ENCODE assay signal across 9 cellular contexts in the genomic region with DNA sequence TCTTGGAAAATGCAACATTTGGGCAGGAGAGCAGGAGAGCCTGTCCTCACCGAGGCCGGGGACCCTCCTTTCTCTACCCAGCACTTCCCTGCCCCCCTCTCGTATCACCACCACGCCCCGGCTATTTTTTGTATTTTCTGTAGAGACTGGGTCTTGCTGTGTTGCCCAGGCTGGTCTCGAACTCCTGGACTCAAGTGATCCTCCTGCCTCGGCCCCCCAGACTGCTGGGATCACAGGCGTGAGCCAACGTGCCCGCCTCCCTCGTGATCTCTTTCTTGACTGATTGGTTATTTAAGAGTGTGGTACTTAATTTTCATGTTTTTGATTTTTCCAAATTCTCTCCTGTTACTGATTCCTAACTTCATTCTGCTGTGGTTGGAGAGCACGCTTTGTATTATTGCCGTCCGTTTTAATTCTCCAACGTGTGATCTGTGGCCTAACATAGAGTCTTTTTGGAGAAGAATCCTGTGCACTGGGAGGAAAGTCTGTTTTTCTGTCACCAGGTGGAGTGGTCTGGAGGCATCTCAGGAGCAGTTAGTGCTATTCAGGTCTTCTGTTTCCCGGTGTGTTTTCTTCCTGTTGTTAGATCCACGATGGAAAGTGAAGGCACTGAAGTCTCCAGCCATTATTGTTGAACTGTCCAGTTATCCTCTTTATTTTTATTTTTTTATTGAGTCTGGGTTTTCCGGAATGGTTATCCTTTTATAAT. TPM values are rescaled to one million over a fixed set of nuclear protein-coding genes. Genes with fewer than 3 reads are reported as not detected.
DNase-seq lines count a peak whose midpoint lies in the region; ATAC-seq, FAIRE-seq and TF ChIP-seq lines count a peak whose summit lies in the region.
"Had no signal": no experiment of that assay in that cellular context is flagged by ENCODE, and none has a peak within 500 bp of the region (broad histone marks: within the 10 kb centered on the region; RNA-seq: fewer than 3 reads in every experiment).

No MANE protein-coding gene starts in this region.

- intact Hi-C loops in heart left ventricle (cut with DNase I) (no loop called here), left cardiac atrium (cut with DNase I) (no loop called here), HepG2 (cut with micrococcal nuclease; ENCODE audit: unreplicated experiment) (no loop called here), vagina (cut with DNase I) (no loop called here)

- no peak overlapping the region for H3K9ac ChIP-seq in HepG2 (ENCODE audit: insufficient read depth, low read depth, low read length)

- TF ChIP-seq POLR2A in heart left ventricle (IDR thresholded peaks at IDR 0.05), result no peak
- TF ChIP-seq POLR2A in HepG2 (IDR thresholded peaks at IDR 0.05; ENCODE audit: insufficient read depth in 1 of 2, low read depth in 2 of 2, low read length in 2 of 2), result no peak
- TF ChIP-seq POLR2A in vagina (IDR thresholded peaks at IDR 0.05), result no peak

- H3K4me3 ChIP-seq in heart left ventricle, result peak overlapping the region in 7 of 12 donors; percentile 41 to 54 (median 50)
- no peak overlapping the region for H3K4me3 ChIP-seq in HepG2 (replicated peaks in 1 of 3; ENCODE audit: insufficient read depth in 1 of 3, low read depth in 2 of 3, low read length in 3 of 3)
- H3K4me3 ChIP-seq in vagina, result peak overlapping the region; percentile 35 to 40

- no TSS peak for BruUV-seq in HepG2 (replicated peaks; lab: Mats Ljungman, UMichigan)

- no peak for TF ChIP-seq CTCF in heart left ventricle (IDR thresholded peaks at IDR 0.05)
- TF ChIP-seq CTCF in HepG2 (CRISPR knock-in tag; IDR thresholded peaks at IDR 0.05), result no peak
- no peak for TF ChIP-seq CTCF in vagina (IDR thresholded peaks at IDR 0.05)

- no peaks in the 10 kb centered on the region for H4K20me1 ChIP-seq in HepG2 (ENCODE audit: insufficient read depth, low read length)

- H3K27me3 ChIP-seq in heart left ventricle, result peaks cover 0 to 21% (median 6%) of the 10 kb centered on the region in 9 donors
- H3K27me3 ChIP-seq in HepG2 (ENCODE audit: control insufficient read depth in 1 of 2, insufficient read depth in 2 of 2, low read length in 2 of 2), result no peaks in the 10 kb centered on the region
- no peaks in the 10 kb centered on the region for H3K27me3 ChIP-seq in vagina

- H3K27ac ChIP-seq in heart left ventricle (no peak overlapping the region), HepG2 (ENCODE audit: extremely low read length, insufficient read depth, low read length) (no peak overlapping the region), vagina (no peak overlapping the region)

- peaks cover 10% of the 10 kb centered on the region for H3K79me2 ChIP-seq in HepG2 (ENCODE audit: insufficient read depth, low read length)

- peaks cover 24% of the 10 kb centered on the region for H3K27me3 Mint-ChIP-seq in activated naive CD8-positive, alpha-beta T cell treated with anti-CD3 and anti-CD28 coated beads for 36 hours

- POLR2A ChIA-PET in HepG2 (lab: Yijun Ruan, JAX), result no interaction called here

- H3K36me3 ChIP-seq in heart left ventricle (no peaks in the 10 kb centered on the region), HepG2 (replicated peaks in 1 of 2; ENCODE audit: control insufficient read depth in 1 of 2, insufficient read depth in 2 of 2, low read length in 2 of 2) (no peaks in the 10 kb centered on the region), vagina (no peaks in the 10 kb centered on the region)

- H3K9me3 ChIP-seq in heart left ventricle (peaks cover 0 to 6% (median 0%) of the 10 kb centered on the region in 12 donors), HepG2 (ENCODE audit: low read length) (no peaks in the 10 kb centered on the region), vagina (no peaks in the 10 kb centered on the region)

- TF ChIP-seq EP300 in HepG2 (IDR thresholded peaks at IDR 0.05; ENCODE audit: low read depth in 2 of 2, low read length in 2 of 2) (no peak), HepG2 (CRISPR knock-in tag; IDR thresholded peaks at IDR 0.05; ENCODE audit: borderline replicate concordance) (no peak)

- in situ Hi-C loops in HepG2 (cut with HindIII; ENCODE audit: extremely low pct_ligation_motif_present, low pct_unique_long_range_greater_than_20kb), result no loop called here

- H3K4me2 ChIP-seq in HepG2 (ENCODE audit: low read depth, low read length), result no peak overlapping the region

- peaks cover 0 to 15% (median 11%) of the 10 kb centered on the region in 12 donors for H3K4me1 ChIP-seq in heart left ventricle
- H3K4me1 ChIP-seq in HepG2 (ENCODE audit: insufficient read depth, low read length), result peaks cover 25% of the 10 kb centered on the region
- peaks cover 16% of the 10 kb centered on the region for H3K4me1 ChIP-seq in vagina

- FAIRE-seq in HepG2 (lab: Jason Lieb, UNC), result no peak

- no peaks in the 10 kb centered on the region for H3K36me3 Mint-ChIP-seq in activated naive CD8-positive, alpha-beta T cell treated with anti-CD3 and anti-CD28 coated beads for 36 hours

- DNase-seq in heart left ventricle (no peak), left cardiac atrium (no peak), HepG2 (ENCODE audit: low spot score) (no peak), vagina (ENCODE audit: extremely low spot score in 2 of 2) (no peak), NCI-H1048 (lab: John Stamatoyannopoulos, UW) (no peak), NCI-H2196 (lab: John Stamatoyannopoulos, UW; ENCODE audit: unreplicated experiment) (no peak)
- no peak for DNase-seq in activated naive CD8-positive, alpha-beta T cell treated with anti-CD3 and anti-CD28 coated beads for 36 hours
- DNase-seq: NCI-H2029 treated with DMSO at 0.1 percent for 48 hours had no signal

- CTCF ChIA-PET in HepG2 (lab: Yijun Ruan, JAX; ENCODE audit: low intra/inter-chr PET ratio, low total read pairs), result no interaction called here

- H3K4me1 Mint-ChIP-seq in activated naive CD8-positive, alpha-beta T cell treated with anti-CD3 and anti-CD28 coated beads for 36 hours, result peaks cover 18% of the 10 kb centered on the region

- no peak for TF ChIP-seq RAD21 in HepG2 (CRISPR knock-in tag; IDR thresholded peaks at IDR 0.05)

- 75 to 79% (median 76%) methylated on average over 18 of the region's 18 CpGs for WGBS in heart left ventricle, 4 donors
- WGBS in HepG2 (ENCODE audit: low lambda C conversion rate), result 88% methylated on average over 18 of the region's 18 CpGs

- H3K27ac Mint-ChIP-seq in activated naive CD8-positive, alpha-beta T cell treated with anti-CD3 and anti-CD28 coated beads for 36 hours, result peak overlapping the region; percentile 26

- H3K9me3 Mint-ChIP-seq in activated naive CD8-positive, alpha-beta T cell treated with anti-CD3 and anti-CD28 coated beads for 36 hours, result no peaks in the 10 kb centered on the region

- peak overlapping the region; percentile 23 for H3K4me3 Mint-ChIP-seq in activated naive CD8-positive, alpha-beta T cell treated with anti-CD3 and anti-CD28 coated beads for 36 hours

- H2AFZ ChIP-seq in HepG2 (ENCODE audit: low read length), result no peak overlapping the region

- ATAC-seq in heart left ventricle (no peak), left cardiac atrium (no peak), HepG2 (no peak), HG02588 (IDR thresholded peaks at IDR 0.05; ENCODE audit: unreplicated experiment) (no peak)

RNA-seq across cellular contexts. Expression of a gene that starts 40.4 kb away (rescaled TPM):
- total RNA-seq in heart left ventricle, result 10 to 100 TPM in 4 of 9 donors, 1 to 10 TPM in 5; 6.9 to 14.6 (median 9.9) TPM
- 1 to 10 TPM; 1.6 to 5.4 TPM for polyA plus RNA-seq in heart left ventricle
- total RNA-seq in left cardiac atrium, result 1 to 10 TPM; 7.5 to 9.8 TPM
- 1 to 10 TPM; 8.9 to 9.6 TPM for total RNA-seq in activated naive CD8-positive, alpha-beta T cell treated with anti-CD3 and anti-CD28 coated beads for 36 hours
- total RNA-seq in HepG2 (2016; rRNA removed; fragmentation: Illumina TruSeq; extraction: Trizol), result 7.2 and 9.3 TPM in 2 replicates
- 1.7 and 2.6 TPM in 2 replicates for total RNA-seq in HepG2 (2016; cell fraction: cytosol; rRNA removed; fragmentation: Illumina TruSeq; extraction: Trizol; ENCODE audit: low read depth)
- 6.1 and 8.3 TPM in 2 replicates for total RNA-seq in HepG2 (2016; cell fraction: insoluble cytoplasmic fraction; rRNA removed; fragmentation: Illumina TruSeq; extraction: Trizol)
- 2.7 and 3.9 TPM in 2 replicates for total RNA-seq in HepG2 (2016; cell fraction: membrane; rRNA removed; fragmentation: Illumina TruSeq; extraction: Trizol)
- 8.7 and 10.5 TPM in 2 replicates for total RNA-seq in HepG2 (2016; cell fraction: nucleus; rRNA removed; fragmentation: Illumina TruSeq; extraction: Trizol)
- 3.8 and 6.1 TPM in 2 replicates for polyA plus RNA-seq in HepG2 (2011; rRNA removed)
- 1.8 and 2.1 TPM in 2 replicates for polyA plus RNA-seq in HepG2 (2011; cell fraction: cytosol; rRNA removed)
- 6.6 and 11.3 TPM in 2 replicates for polyA plus RNA-seq in HepG2 (2011; cell fraction: nucleus; rRNA removed)
- polyA plus RNA-seq in HepG2 (2012), result 2.4 and 3.0 TPM in 2 replicates
- polyA plus RNA-seq in HepG2 (2016; cell fraction: cytosol; fragmentation: Illumina TruSeq; extraction: Trizol; ENCODE audit: low read depth), result 0.79 and 0.83 TPM in 2 replicates
- polyA plus RNA-seq in HepG2 (2016; cell fraction: insoluble cytoplasmic fraction; fragmentation: Illumina TruSeq; extraction: Trizol; ENCODE audit: low read depth), result 4.6 and 6.1 TPM in 2 replicates
- polyA plus RNA-seq in HepG2 (2016; cell fraction: membrane; fragmentation: Illumina TruSeq; extraction: Trizol; ENCODE audit: low read depth), result 0.61 and 1.7 TPM in 2 replicates
- 11.3 and 22.5 TPM in 2 replicates for polyA plus RNA-seq in HepG2 (2016; cell fraction: nucleus; fragmentation: Illumina TruSeq; extraction: Trizol; ENCODE audit: insufficient read depth, low read depth)
- polyA minus RNA-seq in HepG2 (2011; rRNA and poly(A)+ RNA removed; ENCODE audit: low replicate concordance), result 6.4 and 9.2 TPM in 2 replicates
- 4.0 and 6.1 TPM in 2 replicates for polyA minus RNA-seq in HepG2 (2011; cell fraction: cytosol; rRNA and poly(A)+ RNA removed)
- 15.2 and 17.3 TPM in 2 replicates for polyA minus RNA-seq in HepG2 (2011; cell fraction: nucleus; rRNA and poly(A)+ RNA removed)
- 6.6 TPM for total RNA-seq in vagina

RNA-seq across cellular contexts. Expression of a gene that starts 57.6 kb away (rescaled TPM):
- not detected for total RNA-seq in heart left ventricle
- under 1 TPM in 1 of 2 donors, not detected in 1; 0.07 TPM for polyA plus RNA-seq in heart left ventricle
- under 1 TPM in 1 of 2 donors, not detected in 1; 0.27 TPM for total RNA-seq in left cardiac atrium
- not detected for total RNA-seq in activated naive CD8-positive, alpha-beta T cell treated with anti-CD3 and anti-CD28 coated beads for 36 hours
- total RNA-seq in HepG2 (2016; rRNA removed; fragmentation: Illumina TruSeq; extraction: Trizol), result 20.6 and 83.3 TPM in 2 replicates
- 22.4 and 22.9 TPM in 2 replicates for total RNA-seq in HepG2 (2016; cell fraction: cytosol; rRNA removed; fragmentation: Illumina TruSeq; extraction: Trizol; ENCODE audit: low read depth)
- 17.9 and 83.9 TPM in 2 replicates for total RNA-seq in HepG2 (2016; cell fraction: insoluble cytoplasmic fraction; rRNA removed; fragmentation: Illumina TruSeq; extraction: Trizol)
- total RNA-seq in HepG2 (2016; cell fraction: membrane; rRNA removed; fragmentation: Illumina TruSeq; extraction: Trizol), result 38.1 and 39.2 TPM in 2 replicates
- 88.9 and 114 TPM in 2 replicates for total RNA-seq in HepG2 (2016; cell fraction: nucleus; rRNA removed; fragmentation: Illumina TruSeq; extraction: Trizol)
- 67.3 and 98.2 TPM in 2 replicates for polyA plus RNA-seq in HepG2 (2011; rRNA removed)
- 27.2 and 52.1 TPM in 2 replicates for polyA plus RNA-seq in HepG2 (2011; cell fraction: cytosol; rRNA removed)
- 1,312 and 1,533 TPM in 2 replicates for polyA plus RNA-seq in HepG2 (2011; cell fraction: nucleus; rRNA removed)
- polyA plus RNA-seq in HepG2 (2012), result 45.8 and 48.2 TPM in 2 replicates
- polyA plus RNA-seq in HepG2 (2016; cell fraction: cytosol; fragmentation: Illumina TruSeq; extraction: Trizol; ENCODE audit: low read depth), result 27.4 and 28.3 TPM in 2 replicates
- 23.8 and 26.1 TPM in 2 replicates for polyA plus RNA-seq in HepG2 (2016; cell fraction: insoluble cytoplasmic fraction; fragmentation: Illumina TruSeq; extraction: Trizol; ENCODE audit: low read depth)
- 29.3 and 31.7 TPM in 2 replicates for polyA plus RNA-seq in HepG2 (2016; cell fraction: membrane; fragmentation: Illumina TruSeq; extraction: Trizol; ENCODE audit: low read depth)
- 322 and 325 TPM in 2 replicates for polyA plus RNA-seq in HepG2 (2016; cell fraction: nucleus; fragmentation: Illumina TruSeq; extraction: Trizol; ENCODE audit: insufficient read depth, low read depth)
- 51.6 TPM in 1 of 2 replicates, not detected in the other for polyA minus RNA-seq in HepG2 (2011; rRNA and poly(A)+ RNA removed; ENCODE audit: low replicate concordance)
- 17.1 and 21.0 TPM in 2 replicates for polyA minus RNA-seq in HepG2 (2011; cell fraction: cytosol; rRNA and poly(A)+ RNA removed)
- polyA minus RNA-seq in HepG2 (2011; cell fraction: nucleus; rRNA and poly(A)+ RNA removed), result 89.4 and 90.8 TPM in 2 replicates
- not detected for total RNA-seq in vagina

Comparison
In these comparisons a context has a peak if more than half of its experiments do, and no peak if none do; other contexts are left out.
1. H3K4me3 ChIP-seq: peak in heart left ventricle (7 of 12) and vagina (2 of 2); none in HepG2 (0 of 3).
2. RNA of a gene that starts 57.6 kb away (total RNA-seq): 17.9 to 114 TPM in HepG2; 0.27 TPM in left cardiac atrium, not detected in activated naive CD8-positive, alpha-beta T cell treated with anti-CD3 and anti-CD28 coated beads for 36 hours, not detected in heart left ventricle and not detected in vagina (single experiment); every median in the first group is over 10 times any median in the second.